ENCODE assay signal across 20 cellular contexts in genomic region chr6:134689676-134690447, GRCh38.
DNase-seq lines count a peak whose midpoint lies in the region; ATAC-seq and TF ChIP-seq lines count a peak whose summit lies in the region.
"Had no signal": no experiment of that assay in that cellular context is flagged by ENCODE, and none has a peak within 500 bp of the region (broad histone marks: within the 10 kb centered on the region; RNA-seq: fewer than 3 reads in every experiment).

No MANE protein-coding gene starts in this region.

- H3K36me3 ChIP-seq in BE2C: no peaks in the 10 kb centered on the region
- H3K36me3 ChIP-seq in SK-N-SH (replicated peaks in 1 of 2; ENCODE audit: control insufficient read depth in 1 of 2, insufficient read depth in 2 of 2, low read length in 1 of 2): no peaks in the 10 kb centered on the region
- H3K36me3 ChIP-seq: SJSA1 had no signal

- H3K4me1 ChIP-seq in BE2C (peaks cover 17% of the 10 kb centered on the region), SK-N-SH (ENCODE audit: control insufficient read depth in 1 of 2, insufficient read depth in 2 of 2, low read depth in 1 of 2, low read length in 1 of 2) (peaks cover 0 to 13% of the 10 kb centered on the region in 2 experiments; a peak in 2 of 4 replicates)
- H3K4me1 ChIP-seq: SJSA1 had no signal

- no peak overlapping the region for H3K9ac ChIP-seq in SK-N-SH

- H3K4me3 ChIP-seq in BE2C (ENCODE audit: low read depth, low read length) (peak overlapping the region; percentile 25), SK-N-SH (ENCODE audit: low read depth in 2 of 2, low read length in 1 of 2) (no peak overlapping the region)
- H3K4me3 ChIP-seq: SJSA1 had no signal

- H4K20me1 ChIP-seq in SK-N-SH (ENCODE audit: insufficient read depth): no peaks in the 10 kb centered on the region

- H3K27me3 ChIP-seq in BE2C: no peaks in the 10 kb centered on the region
- H3K27me3 ChIP-seq in SK-N-SH (ENCODE audit: insufficient read depth): no peaks in the 10 kb centered on the region
- H3K27me3 ChIP-seq: SJSA1 had no signal

- POLR2A ChIA-PET in SK-N-SH (lab: Yijun Ruan, JAX): no interaction called here

- H3K9me3 ChIP-seq in BE2C: no peaks in the 10 kb centered on the region
- H3K9me3 ChIP-seq in SK-N-SH: no peaks in the 10 kb centered on the region
- H3K9me3 ChIP-seq: SJSA1 had no signal

- WGBS in SK-N-SH (ENCODE audit: low lambda C conversion rate): 63% methylated on average over 6 of the region's 7 CpGs

- peak overlapping the region in 1 of 2 experiments; percentile 62; a peak in 1 of 4 replicates for H3K27ac ChIP-seq in SK-N-SH (ENCODE audit: low read depth in 2 of 2, low read length in 1 of 2)
- H3K27ac ChIP-seq: SJSA1 had no signal

- H3K79me2 ChIP-seq in SK-N-SH (ENCODE audit: insufficient read depth): no peaks in the 10 kb centered on the region

- DNase-seq in BE2C: peak; percentile 70
- DNase-seq in SK-N-SH: peak; percentile 69
- DNase-seq in Right ventricle myocardium inferior (ENCODE audit: missing footprints): peak; percentile 76
- DNase-seq in omental fat pad (ENCODE audit: low spot score): no peak
- DNase-seq in hepatic stellate cell (ENCODE audit: low spot score): no peak
- no peak for DNase-seq in OCI-M2 (lab: John Stamatoyannopoulos, UW; ENCODE audit: unreplicated experiment)
- DNase-seq: ACHN; activated effector memory CD4-positive, alpha-beta T cell treated with anti-CD3 and anti-CD28 coated beads, Interleukin-2, amount 50 U/mL, for 16 hours; amniotic stem cell; CD8-positive, alpha-beta memory T cell; cortex of kidney; DND-41; Kasumi-1; NCI-H1436 treated with DMSO at 0.1 percent for 48 hours; NCI-H510A treated with DMSO at 0.1 percent for 48 hours; stimulated activated naive B cell treated with anti-CD40 and anti-IgM and Interleukin-4, amounts not matched to agents 10 μg/mL and 1 μg/mL and 100 μg/mL, for 72 hours; T1000 had no signal

- intact Hi-C loops in Right ventricle myocardium inferior (cut with DNase I): loop anchor here (5.0 kb wide), 1 partner anchor 107 kb away; no protein-coding TSS in a partner anchor

- no peak; the same call in 1 of the 2 replicates for TF ChIP-seq RAD21 in SK-N-SH (IDR thresholded peaks at IDR 0.05; ENCODE audit: low read length)

- no peaks in the 10 kb centered on the region for H3F3A ChIP-seq in SK-N-SH (replicated peaks; ENCODE audit: insufficient read depth)

- peak; percentile 93 for ATAC-seq in Right ventricle myocardium inferior
- peak; percentile 14 for ATAC-seq in omental fat pad (ENCODE audit: low FRiP score)
- no peak for ATAC-seq in GM21367 (IDR thresholded peaks at IDR 0.05; ENCODE audit: unreplicated experiment)
- no peak for ATAC-seq in GM21825 (IDR thresholded peaks at IDR 0.05; ENCODE audit: unreplicated experiment)
- ATAC-seq: stimulated activated naive B cell treated with anti-CD40 and anti-IgM and Interleukin-4, amounts not matched to agents 10 μg/mL and 1 μg/mL and 100 μg/mL, for 72 hours had no signal

- no peak overlapping the region for H2AFZ ChIP-seq in SK-N-SH (ENCODE audit: low read depth)

- peak in 1 of 2 experiments; percentile 77; a peak in 2 of 4 replicates for TF ChIP-seq EP300 in SK-N-SH (IDR thresholded peaks at IDR 0.05; ENCODE audit: borderline replicate concordance in 1 of 2, low read depth in 1 of 2, low read length in 1 of 2)

- TF ChIP-seq CTCF in BE2C (IDR thresholded peaks at IDR 0.05; ENCODE audit: low read depth, low read length): no peak
- TF ChIP-seq CTCF in SK-N-SH (IDR thresholded peaks at IDR 0.05): no peak
- TF ChIP-seq CTCF in omental fat pad (IDR thresholded peaks at IDR 0.05): no peak

- H3K9me2 ChIP-seq in SK-N-SH: no peaks in the 10 kb centered on the region

- CTCF ChIA-PET in SK-N-SH (lab: Yijun Ruan, JAX): interaction anchor here (1.0 to 2.8 kb wide), 2 partner anchors 21 to 49 kb away, joined by 4 to 10 read pairs; no protein-coding TSS in a partner anchor

- H3K4me2 ChIP-seq in SK-N-SH: no peak overlapping the region

TF ChIP-seq in SK-N-SH, 30 proteins besides CTCF, POLR2A, EP300 and RAD21:
- TF ChIP-seq RCOR1 (IDR thresholded peaks at IDR 0.05; ENCODE audit: low read length) (peak; percentile 76), RXRA (IDR thresholded peaks at IDR 0.05; ENCODE audit: borderline replicate concordance, low read depth) (no peak), MXI1 (IDR thresholded peaks at IDR 0.05; ENCODE audit: low read depth, low read length) (peak; percentile 61; the same call in 1 of the 2 replicates), USF1 (IDR thresholded peaks at IDR 0.05; ENCODE audit: borderline replicate concordance, low read depth) (no peak), POLR2AphosphoS5 (IDR thresholded peaks at IDR 0.05; ENCODE audit: low read depth, low read length) (no peak), GABPA (IDR thresholded peaks at IDR 0.05; ENCODE audit: low read depth) (no peak), CHD2 (IDR thresholded peaks at IDR 0.05; ENCODE audit: low read length, partially characterized antibody) (peak; percentile 37), GATA2 (CRISPR knock-in tag; IDR thresholded peaks at IDR 0.05) (peak; percentile 30), PBX3 (IDR thresholded peaks at IDR 0.05) (no peak)

Comparison
In these comparisons a context has a peak if more than half of its experiments do, and no peak if none do; other contexts are left out.
1. DNase-seq: peak in BE2C (single experiment), SK-N-SH (single experiment) and Right ventricle myocardium inferior (single experiment); none in omental fat pad (single experiment), hepatic stellate cell (single experiment) and OCI-M2 (single experiment).
2. ATAC-seq: peak in Right ventricle myocardium inferior (single experiment) and omental fat pad (single experiment); none in GM21367 (single experiment) and GM21825 (single experiment).